In genomic region chr17:1518410-1518809, GRCh38 we compare ENCODE assay signal across 16 cellular contexts. TPM values are rescaled to one million over a fixed set of nuclear protein-coding genes. Genes with fewer than 3 reads are reported as not detected.
DNase-seq lines count a peak whose midpoint lies in the region; ATAC-seq and TF ChIP-seq lines count a peak whose summit lies in the region.
"Had no signal": no experiment of that assay in that cellular context is flagged by ENCODE, and none has a peak within 500 bp of the region (broad histone marks: within the 10 kb centered on the region; RNA-seq: fewer than 3 reads in every experiment).

No MANE protein-coding gene starts in this region.

- H3K36me3 Mint-ChIP-seq in CD8-positive, alpha-beta memory T cell, result peaks cover 0 to 39% (median 6%) of the 10 kb centered on the region in 3 donors
- H3K36me3 Mint-ChIP-seq in activated B cell treated with CpG ODN at 0.5 μM for 24 hours (ENCODE audit: low read depth) (peaks cover 38% of the 10 kb centered on the region), mesothelial cell of epicardium (peaks cover 6% of the 10 kb centered on the region)

- TF ChIP-seq CTCF in 22Rv1 (IDR thresholded peaks at IDR 0.05) (no peak), activated B cell treated with CpG ODN at 0.5 μM for 24 hours (IDR thresholded peaks at IDR 0.05) (no peak), mesothelial cell of epicardium (IDR thresholded peaks at IDR 0.05; ENCODE audit: unreplicated experiment) (no peak), ascending aorta (IDR thresholded peaks at IDR 0.05) (no peak)

- H3K4me3 Mint-ChIP-seq in CD8-positive, alpha-beta memory T cell, result peak overlapping the region; percentile 28 to 95 (median 76)
- peak overlapping the region; percentile 79 for H3K4me3 Mint-ChIP-seq in activated B cell treated with CpG ODN at 0.5 μM for 24 hours
- peak overlapping the region; percentile 66 for H3K4me3 Mint-ChIP-seq in mesothelial cell of epicardium

- peaks cover 20 to 33% (median 29%) of the 10 kb centered on the region in 3 donors for H3K4me1 Mint-ChIP-seq in CD8-positive, alpha-beta memory T cell
- peaks cover 19% of the 10 kb centered on the region for H3K4me1 Mint-ChIP-seq in activated B cell treated with CpG ODN at 0.5 μM for 24 hours
- H3K4me1 Mint-ChIP-seq in mesothelial cell of epicardium, result peaks cover 12% of the 10 kb centered on the region

- no peaks in the 10 kb centered on the region for H3K9me3 Mint-ChIP-seq in CD8-positive, alpha-beta memory T cell
- H3K9me3 Mint-ChIP-seq in activated B cell treated with CpG ODN at 0.5 μM for 24 hours (no peaks in the 10 kb centered on the region), mesothelial cell of epicardium (no peaks in the 10 kb centered on the region)
- H3K9me3 Mint-ChIP-seq: CD14-positive monocyte had no signal

- DNase-seq in CD8-positive, alpha-beta memory T cell, result no peak
- DNase-seq in activated B cell treated with CpG ODN at 0.5 μM for 24 hours (no peak), mesothelial cell of epicardium (ENCODE audit: low spot score in 2 of 2, unreplicated experiment in 2 of 2) (no peak), ACHN (no peak), NCI-H748 treated with DMSO at 0.1 percent for 48 hours (lab: John Stamatoyannopoulos, UW) (no peak), ascending aorta (ENCODE audit: low spot score in 2 of 2) (no peak)
- DNase-seq in stimulated activated CD4-positive, alpha-beta T cell treated with anti-CD3 and anti-CD28 coated beads, Interleukin-15, amount 100 ng/mL, for 24 hours, result no peak
- DNase-seq: dorsolateral prefrontal cortex; GF-D8; midbrain; MM.1S; NCI-H2171 treated with DMSO at 0.1 percent for 48 hours; PC-3; stimulated activated CD4-positive, alpha-beta T cell treated with anti-CD3 and anti-CD28 coated beads, Interleukin-4, amount 100 ng/mL, for 24 hours had no signal

- no peaks in the 10 kb centered on the region for H3K27me3 Mint-ChIP-seq in CD8-positive, alpha-beta memory T cell
- H3K27me3 Mint-ChIP-seq in activated B cell treated with CpG ODN at 0.5 μM for 24 hours (no peaks in the 10 kb centered on the region), mesothelial cell of epicardium (ENCODE audit: low read depth) (no peaks in the 10 kb centered on the region)

- intact Hi-C loops in activated B cell treated with CpG ODN at 0.5 μM for 24 hours (cut with micrococcal nuclease), result no loop called here
- intact Hi-C loops in ascending aorta (cut with DNase I), result no loop called here

- peaks cover 2% of the 10 kb centered on the region for H3K36me3 ChIP-seq in CD8-positive, alpha-beta memory T cell (ENCODE audit: insufficient read depth, low read length)
- H3K36me3 ChIP-seq in ascending aorta, result peaks cover 8 to 15% of the 10 kb centered on the region in 2 donors

- no peak for ATAC-seq in activated B cell treated with CpG ODN at 0.5 μM for 24 hours (ENCODE audit: low read depth)
- ATAC-seq: PC-3 had no signal

- in situ Hi-C loops in ACHN (cut with HindIII; ENCODE audit: low pct_ligation_motif_present, low pct_unique_long_range_greater_than_20kb, low sequenced_read_pairs), result no loop called here

- peak overlapping the region in 5 of 8 donors; percentile 10 to 94 (median 63) for H3K27ac Mint-ChIP-seq in CD8-positive, alpha-beta memory T cell
- H3K27ac Mint-ChIP-seq in activated B cell treated with CpG ODN at 0.5 μM for 24 hours (no peak overlapping the region), mesothelial cell of epicardium (peak overlapping the region; percentile 71)

- POLR2A ChIA-PET in CD8-positive, alpha-beta memory T cell (lab: Charles Lee), result interaction anchor here (0.6 kb wide), 1 partner anchor 111 kb away, joined by 3 read pairs; no protein-coding TSS in a partner anchor
- POLR2A ChIA-PET in activated B cell treated with CpG ODN at 0.5 μM for 24 hours (lab: Charles Lee), result interaction anchor here (1.8 kb wide), 1 partner anchor 111 kb away, joined by 6 read pairs; the partner anchor contains the start of gene SLC43A2

- H3K4me3 ChIP-seq in CD8-positive, alpha-beta memory T cell (ENCODE audit: low read length), result no peak overlapping the region
- H3K4me3 ChIP-seq in ascending aorta, result no peak overlapping the region

- CTCF ChIA-PET in CD8-positive, alpha-beta memory T cell (lab: Charles Lee), result interaction anchor here (0.9 to 3.2 kb wide), 3 partner anchors 15 to 153 kb away, joined by 4 to 15 read pairs (median 5); no protein-coding TSS in a partner anchor
- CTCF ChIA-PET in activated B cell treated with CpG ODN at 0.5 μM for 24 hours (lab: Charles Lee), result interaction anchor here (0.9 to 1.1 kb wide), 3 partner anchors 8 to 156 kb away, joined by 3 to 4 read pairs (median 3); no protein-coding TSS in a partner anchor

- peak overlapping the region; percentile 83 for H3K27ac ChIP-seq in 22Rv1
- H3K27ac ChIP-seq in CD8-positive, alpha-beta memory T cell (ENCODE audit: low read depth, low read length), result no peak overlapping the region
- H3K27ac ChIP-seq in ascending aorta, result no peak overlapping the region

- no peaks in the 10 kb centered on the region for H3K27me3 ChIP-seq in CD8-positive, alpha-beta memory T cell (ENCODE audit: insufficient read depth, low read length, poor library complexity, severe bottlenecking)
- H3K27me3 ChIP-seq in ascending aorta, result no peaks in the 10 kb centered on the region
- H3K27me3 ChIP-seq: dorsolateral prefrontal cortex had no signal

- H3K9me3 ChIP-seq in CD8-positive, alpha-beta memory T cell (ENCODE audit: low read length), result no peaks in the 10 kb centered on the region
- H3K9me3 ChIP-seq in ascending aorta, result no peaks in the 10 kb centered on the region

- H3K4me1 ChIP-seq in CD8-positive, alpha-beta memory T cell (ENCODE audit: insufficient read depth, low read length), result peaks cover 21% of the 10 kb centered on the region
- peaks cover 8 to 10% of the 10 kb centered on the region in 2 donors for H3K4me1 ChIP-seq in ascending aorta

RNA-seq across cellular contexts. Expression of gene INPP5K, which starts 2.0 kb away (rescaled TPM):
- total RNA-seq in CD8-positive, alpha-beta memory T cell, result 10 to 100 TPM; 29.5 to 31.9 TPM
- polyA plus RNA-seq in CD8-positive, alpha-beta memory T cell, result 80.2 TPM
- total RNA-seq in activated B cell treated with CpG ODN at 0.5 μM for 24 hours (46.0 and 50.0 TPM in 2 replicates), mesothelial cell of epicardium (22.4 to 23.5 TPM (median 22.5 TPM) in 3 replicates), ascending aorta (73.7 TPM)

RNA-seq across cellular contexts. Expression of gene MYO1C, which starts 25.9 kb away (rescaled TPM):
- 10 to 100 TPM; 36.6 to 36.9 TPM for total RNA-seq in CD8-positive, alpha-beta memory T cell
- polyA plus RNA-seq in CD8-positive, alpha-beta memory T cell, result 5.7 TPM
- 189 and 190 TPM in 2 replicates for total RNA-seq in activated B cell treated with CpG ODN at 0.5 μM for 24 hours
- 144 to 149 TPM (median 147 TPM) in 3 replicates for total RNA-seq in mesothelial cell of epicardium
- 251 TPM for total RNA-seq in ascending aorta

RNA-seq across cellular contexts. Expression of gene PITPNA, which starts 44.2 kb away (rescaled TPM):
- 10 to 100 TPM; 80.5 to 85.0 TPM for total RNA-seq in CD8-positive, alpha-beta memory T cell
- 39.6 TPM for polyA plus RNA-seq in CD8-positive, alpha-beta memory T cell
- total RNA-seq in activated B cell treated with CpG ODN at 0.5 μM for 24 hours, result 97.0 and 113 TPM in 2 replicates
- total RNA-seq in mesothelial cell of epicardium, result 58.3 to 63.4 TPM (median 61.8 TPM) in 3 replicates
- 15.9 TPM for total RNA-seq in ascending aorta
